ENCODE assay signal across 1 cellular context in the genomic region with DNA sequence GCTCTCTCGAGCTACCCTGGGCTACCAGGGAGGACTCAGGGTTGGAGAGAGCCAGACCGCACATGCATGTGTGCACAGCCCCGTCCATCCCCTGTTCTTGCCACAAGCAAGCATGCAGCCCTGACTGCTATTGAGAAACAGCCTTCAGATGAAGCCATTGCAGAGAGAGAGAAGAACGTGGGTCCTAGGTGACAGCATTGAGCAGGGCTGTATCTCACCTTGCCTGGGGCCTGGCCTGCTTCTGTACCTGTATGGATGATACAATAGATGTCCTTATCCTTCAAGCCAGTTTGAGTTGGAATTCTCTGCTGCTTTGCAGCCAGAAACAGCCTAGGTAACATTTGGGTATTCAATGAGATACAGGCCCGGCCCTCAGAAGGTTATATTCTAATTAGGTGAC.
TF ChIP-seq lines count a peak whose summit lies in the region.

No MANE protein-coding gene starts in this region.

TF ChIP-seq in IMR-90, 13 proteins besides CTCF, POLR2A, EP300 and RAD21:
- TF ChIP-seq, protein P1, sequence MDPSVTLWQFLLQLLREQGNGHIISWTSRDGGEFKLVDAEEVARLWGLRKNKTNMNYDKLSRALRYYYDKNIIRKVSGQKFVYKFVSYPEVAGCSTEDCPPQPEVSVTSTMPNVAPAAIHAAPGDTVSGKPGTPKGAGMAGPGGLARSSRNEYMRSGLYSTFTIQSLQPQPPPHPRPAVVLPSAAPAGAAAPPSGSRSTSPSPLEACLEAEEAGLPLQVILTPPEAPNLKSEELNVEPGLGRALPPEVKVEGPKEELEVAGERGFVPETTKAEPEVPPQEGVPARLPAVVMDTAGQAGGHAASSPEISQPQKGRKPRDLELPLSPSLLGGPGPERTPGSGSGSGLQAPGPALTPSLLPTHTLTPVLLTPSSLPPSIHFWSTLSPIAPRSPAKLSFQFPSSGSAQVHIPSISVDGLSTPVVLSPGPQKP (IDR thresholded peaks at IDR 0.05; ENCODE audit: borderline replicate concordance, low read depth, low read length), result no peak
- TF ChIP-seq MXI1 (IDR thresholded peaks at IDR 0.05; ENCODE audit: borderline replicate concordance, low read depth, low read length) (no peak), SMC3 (IDR thresholded peaks at IDR 0.05; ENCODE audit: low read depth, low read length) (no peak), NFE2L2 (IDR thresholded peaks at IDR 0.05; ENCODE audit: low read depth, low read length) (no peak), RFX5 (IDR thresholded peaks at IDR 0.05; ENCODE audit: low read depth, low read length) (no peak)
